ENCODE assay signal across 1 cellular context in the genomic region with DNA sequence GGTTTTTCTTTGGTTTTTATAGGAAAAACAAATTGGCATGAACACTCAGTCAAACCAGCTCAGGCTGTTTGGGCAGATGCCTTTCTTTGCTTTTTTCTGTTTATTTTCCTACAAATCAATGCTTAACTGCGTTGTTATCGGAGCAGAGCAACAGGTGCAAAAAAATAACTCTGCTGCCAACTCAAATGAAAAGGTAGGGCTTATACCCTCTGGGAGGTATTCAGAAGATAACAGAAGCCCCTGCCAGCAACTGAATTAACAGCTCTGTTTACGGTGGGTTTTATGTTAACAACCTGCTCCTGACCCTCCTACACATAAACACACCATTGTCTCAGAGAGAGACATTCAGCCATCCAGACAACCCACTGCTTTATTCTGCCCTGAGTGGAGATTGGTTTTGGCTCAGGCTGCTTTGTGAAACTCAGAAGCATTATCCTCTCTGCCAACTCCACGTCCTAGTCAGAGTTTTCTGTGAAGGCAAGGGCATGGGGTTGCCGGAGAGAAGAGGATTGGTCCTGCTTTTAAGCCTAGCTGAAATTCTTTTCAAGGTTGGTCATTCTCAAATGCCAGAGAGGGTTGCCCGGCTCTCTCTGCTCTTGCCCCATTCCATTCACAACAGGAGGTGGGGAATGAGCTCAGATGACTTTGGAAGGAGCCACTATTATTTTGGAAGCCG.
TF ChIP-seq lines count a peak whose summit lies in the region.

No MANE protein-coding gene starts in this region.

TF ChIP-seq in HepG2, 621 proteins besides CTCF, POLR2A, EP300 and RAD21 (continued from another document):
- TF ChIP-seq, protein P1, sequence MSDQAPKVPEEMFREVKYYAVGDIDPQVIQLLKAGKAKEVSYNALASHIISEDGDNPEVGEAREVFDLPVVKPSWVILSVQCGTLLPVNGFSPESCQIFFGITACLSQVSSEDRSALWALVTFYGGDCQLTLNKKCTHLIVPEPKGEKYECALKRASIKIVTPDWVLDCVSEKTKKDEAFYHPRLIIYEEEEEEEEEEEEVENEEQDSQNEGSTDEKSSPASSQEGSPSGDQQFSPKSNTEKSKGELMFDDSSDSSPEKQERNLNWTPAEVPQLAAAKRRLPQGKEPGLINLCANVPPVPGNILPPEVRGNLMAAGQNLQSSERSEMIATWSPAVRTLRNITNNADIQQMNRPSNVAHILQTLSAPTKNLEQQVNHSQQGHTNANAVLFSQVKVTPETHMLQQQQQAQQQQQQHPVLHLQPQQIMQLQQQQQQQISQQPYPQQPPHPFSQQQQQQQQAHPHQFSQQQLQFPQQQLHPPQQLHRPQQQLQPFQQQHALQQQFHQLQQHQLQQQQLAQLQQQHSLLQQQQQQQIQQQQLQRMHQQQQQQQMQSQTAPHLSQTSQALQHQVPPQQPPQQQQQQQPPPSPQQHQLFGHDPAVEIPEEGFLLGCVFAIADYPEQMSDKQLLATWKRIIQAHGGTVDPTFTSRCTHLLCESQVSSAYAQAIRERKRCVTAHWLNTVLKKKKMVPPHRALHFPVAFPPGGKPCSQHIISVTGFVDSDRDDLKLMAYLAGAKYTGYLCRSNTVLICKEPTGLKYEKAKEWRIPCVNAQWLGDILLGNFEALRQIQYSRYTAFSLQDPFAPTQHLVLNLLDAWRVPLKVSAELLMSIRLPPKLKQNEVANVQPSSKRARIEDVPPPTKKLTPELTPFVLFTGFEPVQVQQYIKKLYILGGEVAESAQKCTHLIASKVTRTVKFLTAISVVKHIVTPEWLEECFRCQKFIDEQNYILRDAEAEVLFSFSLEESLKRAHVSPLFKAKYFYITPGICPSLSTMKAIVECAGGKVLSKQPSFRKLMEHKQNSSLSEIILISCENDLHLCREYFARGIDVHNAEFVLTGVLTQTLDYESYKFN (CRISPR knock-in tag; conservative IDR thresholded peaks at IDR 0.05) = no peak
- TF ChIP-seq DNMT3B (CRISPR knock-in tag; conservative IDR thresholded peaks at IDR 0.05) = no peak
- TF ChIP-seq, protein P2, sequence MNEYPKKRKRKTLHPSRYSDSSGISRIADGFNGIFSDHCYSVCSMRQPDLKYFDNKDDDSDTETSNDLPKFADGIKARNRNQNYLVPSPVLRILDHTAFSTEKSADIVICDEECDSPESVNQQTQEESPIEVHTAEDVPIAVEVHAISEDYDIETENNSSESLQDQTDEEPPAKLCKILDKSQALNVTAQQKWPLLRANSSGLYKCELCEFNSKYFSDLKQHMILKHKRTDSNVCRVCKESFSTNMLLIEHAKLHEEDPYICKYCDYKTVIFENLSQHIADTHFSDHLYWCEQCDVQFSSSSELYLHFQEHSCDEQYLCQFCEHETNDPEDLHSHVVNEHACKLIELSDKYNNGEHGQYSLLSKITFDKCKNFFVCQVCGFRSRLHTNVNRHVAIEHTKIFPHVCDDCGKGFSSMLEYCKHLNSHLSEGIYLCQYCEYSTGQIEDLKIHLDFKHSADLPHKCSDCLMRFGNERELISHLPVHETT (CRISPR knock-in tag; conservative IDR thresholded peaks at IDR 0.05) = no peak
- TF ChIP-seq NCOA1 (CRISPR knock-in tag; IDR thresholded peaks at IDR 0.05) = no peak
- TF ChIP-seq ZNF75D (CRISPR knock-in tag; IDR thresholded peaks at IDR 0.05; ENCODE audit: borderline replicate concordance) = no peak
TF ChIP-seq in HepG2: peak in this region for 0.
